31 cellular contexts compared by ENCODE assay signal in genomic region chr4:55575513-55575912, GRCh38. TPM values are rescaled to one million over a fixed set of nuclear protein-coding genes. Genes with fewer than 3 reads are reported as not detected.
"Had no signal": no experiment of that assay in that cellular context is flagged by ENCODE, and none has a peak within 500 bp of the region (broad histone marks: within the 10 kb centered on the region; RNA-seq: fewer than 3 reads in every experiment).

No MANE protein-coding gene starts in this region.

- H3K4me3 ChIP-seq: stomach, suprapubic skin, testis, thoracic aorta, thyroid gland, tibial artery, tibial nerve, transverse colon, upper lobe of left lung, upper lobe of right lung, uterus, vagina had no signal

- H3K36me3 ChIP-seq: stomach, suprapubic skin, thoracic aorta, thyroid gland, tibial artery, tibial nerve, transverse colon, upper lobe of left lung, upper lobe of right lung, uterus, vagina had no signal

- H3K27ac ChIP-seq: stomach, suprapubic skin, testis, thoracic aorta, thyroid gland, tibial artery, tibial nerve, transverse colon, upper lobe of left lung, upper lobe of right lung, uterus, vagina had no signal

- H3K27me3 ChIP-seq: stomach, suprapubic skin, testis, thyroid gland, tibial artery, tibial nerve, transverse colon, upper lobe of left lung, upper lobe of right lung, uterus, vagina had no signal

- FAIRE-seq: urothelium cell line had no signal

- H3K9me3 ChIP-seq: testis, thyroid gland, uterus, vagina had no signal

- H3K4me1 ChIP-seq: stomach, suprapubic skin, testis, thyroid gland, tibial artery, tibial nerve, transverse colon, upper lobe of left lung, upper lobe of right lung, uterus, vagina had no signal

- DNase-seq: stimulated activated CD4-positive, alpha-beta T cell treated with anti-CD3 and anti-CD28 coated beads, Interleukin-2, amount 100 ng/mL, for 48 hours; stimulated activated CD4-positive, alpha-beta T cell treated with anti-CD3 and anti-CD28 coated beads, Interleukin-4, amount 100 ng/mL, for 1 hour; stimulated activated CD4-positive, alpha-beta T cell treated with anti-CD3 and anti-CD28 coated beads, Interleukin-4, amount 100 ng/mL, for 24 hours; stimulated activated CD4-positive, alpha-beta T cell treated with anti-CD3 and anti-CD28 coated beads, Interleukin-4, amount 100 ng/mL, for 4 hours; stimulated activated CD8-positive, alpha-beta memory T cell treated with anti-CD3 and anti-CD28 coated beads, Interleukin-4, amount 100 ng/mL, for 48 hours; stimulated activated naive B cell treated with anti-CD40 and anti-IgM and Interleukin-4, amounts not matched to agents 10 μg/mL and 1 μg/mL and 100 μg/mL, for 72 hours; stimulated activated naive CD4-positive, alpha-beta T cell; stimulated activated naive CD4-positive, alpha-beta T cell treated with Interleukin-2 at 50 U/mL for 16 hours; stimulated activated naive CD8-positive, alpha-beta T cell treated with anti-CD3 and anti-CD28 coated beads, Interleukin-15, amount 100 ng/mL, for 72 hours; stimulated activated naive CD8-positive, alpha-beta T cell treated with anti-CD3 and anti-CD28 coated beads, Interleukin-15, Interleukin-2, amounts not matched to agents 100 U/mL and 50 U/mL, for 24 hours; stomach; substantia nigra; testis; thyroid gland; tibial artery; transverse colon; trophoblast cell; upper lobe of left lung; upper lobe of right lung; uterus had no signal

- ATAC-seq: stimulated activated effector memory CD8-positive, alpha-beta T cell treated with anti-CD3 and anti-CD28 coated beads, Interleukin-12 subunit alpha, Interleukin-12 subunit beta, amount 100 ng/mL, for 72 hours; stimulated activated memory B cell treated with anti-CD40 and anti-IgM and Interleukin-4, amounts not matched to agents 10 μg/mL and 1 μg/mL and 100 μg/mL, for 72 hours; stimulated activated naive B cell treated with anti-CD40 and anti-IgM and Interleukin-4, amounts not matched to agents 10 μg/mL and 1 μg/mL and 100 μg/mL, for 72 hours; stimulated activated naive CD8-positive, alpha-beta T cell treated with anti-CD3 and anti-CD28 coated beads, Interleukin-15, amount 100 ng/mL, for 72 hours; upper lobe of right lung had no signal

RNA-seq across cellular contexts. Expression of gene PDCL2, which starts 16.5 kb away (rescaled TPM):
- total RNA-seq: stomach, subcutaneous adipose tissue, suprapubic skin, temporal lobe, thoracic aorta, thyroid gland, tibial nerve, transverse colon, upper lobe of left lung, upper lobe of right lung, ureter, urinary bladder, uterus, vagina had no signal
- polyA plus RNA-seq: urinary bladder had no signal
